16 cellular contexts compared by ENCODE assay signal in genomic region chr15:48876057-48876456, GRCh38. TPM values are rescaled to one million over a fixed set of nuclear protein-coding genes. Genes with fewer than 3 reads are reported as not detected.
A peak's percentile ranks its signal among the peaks of the same experiment; 100 is the strongest.
DNase-seq lines count a peak whose midpoint lies in the region; ATAC-seq and TF ChIP-seq lines count a peak whose summit lies in the region.
"Had no signal": no experiment of that assay in that cellular context is flagged by ENCODE, and none has a peak within 500 bp of the region (broad histone marks: within the 10 kb centered on the region; RNA-seq: fewer than 3 reads in every experiment).

No MANE protein-coding gene starts in this region.

- H3K4me3 ChIP-seq in IMR-90 (ENCODE audit: insufficient read depth, low read depth, low read length) (no peak overlapping the region), dorsolateral prefrontal cortex (no peak overlapping the region), trophoblast cell (ENCODE audit: low read depth, low read length) (no peak overlapping the region)
- H3K4me3 ChIP-seq: GM23338, K562 had no signal

- H2BK5ac ChIP-seq in IMR-90 (ENCODE audit: low read depth, low read length, poor library complexity, severe bottlenecking): peak overlapping the region; percentile 60
- H2BK5ac ChIP-seq in trophoblast cell (ENCODE audit: low read depth, low read length, poor library complexity): no peak overlapping the region

- H4K8ac ChIP-seq in IMR-90 (ENCODE audit: low read depth in 2 of 2, low read length in 2 of 2): no peak overlapping the region
- H4K8ac ChIP-seq in trophoblast cell (ENCODE audit: low read depth, low read length): no peak overlapping the region

- no peak overlapping the region for H3K56ac ChIP-seq in IMR-90 (ENCODE audit: extremely low read depth, insufficient read depth, low read length)

- no peak for DNase-seq in IMR-90
- DNase-seq in dorsolateral prefrontal cortex: no peak
- DNase-seq in trophoblast cell: peak; percentile 59 to 88
- no peak for DNase-seq in COR-L47 (lab: John Stamatoyannopoulos, UW)
- no peak for DNase-seq in left colon
- no peak for DNase-seq in stimulated activated CD8-positive, alpha-beta memory T cell treated with anti-CD3 and anti-CD28 coated beads, Interleukin-4, amount 100 ng/mL, for 48 hours
- DNase-seq: ACHN; CD4-positive, alpha-beta memory T cell; DMS 273 treated with DMSO at 0.1 percent for 48 hours; DMS53; DND-41; EL; HCEC 1CT had no signal

- peaks cover 4% of the 10 kb centered on the region for H3K79me2 ChIP-seq in trophoblast cell (ENCODE audit: control insufficient read depth, insufficient read depth, low read length, poor library complexity)

- intact Hi-C loops in IMR-90 (cut with micrococcal nuclease): loop anchor here (5.0 kb wide), 1 partner anchor 161 kb away; no protein-coding TSS in a partner anchor
- intact Hi-C loops in dorsolateral prefrontal cortex (cut with DNase I): loop anchor here (5.0 to 10.0 kb wide), 5 partner anchors 86 to 281 kb away; partner anchors contain the start of genes SECISBP2L (in 2 of the 2), SHC4 (in 2 of the 2) and COPS2 (in 1 of the 2)
- intact Hi-C loops in left colon (cut with DNase I, micrococcal nuclease): no loop called here

- H4K91ac ChIP-seq in IMR-90 (ENCODE audit: insufficient read depth, low read depth, low read length) (peak overlapping the region; percentile 73), trophoblast cell (ENCODE audit: low read depth, low read length) (no peak overlapping the region)

- dilution Hi-C loops in IMR-90 (cut with HindIII; ENCODE audit: low sequenced_read_pairs, unreplicated experiment): no loop called here

- CTCF ChIA-PET in IMR-90 (lab: Yijun Ruan, JAX): no interaction called here

- WGBS in IMR-90 (ENCODE audit: extremely low coverage in 2 of 2, insufficient read length in 1 of 2), 2 experiments: 95% methylated on average over 3 of the region's 3 CpGs; no CpG with 5 or more reads in 1 of the 2 experiments
- WGBS in trophoblast cell (ENCODE audit: extremely low coverage, insufficient coverage, insufficient read length): no CpG with 5 or more reads among the region's 3 CpGs

- peak overlapping the region; percentile 79; the same call in 1 of the 3 replicates for H2BK15ac ChIP-seq in IMR-90 (ENCODE audit: low read depth, low read length)

- no peak overlapping the region for H3K9ac ChIP-seq in IMR-90 (ENCODE audit: low read depth, low read length)
- H3K9ac ChIP-seq in trophoblast cell (ENCODE audit: low read length): no peak overlapping the region

- BruUV-seq in IMR-90 (replicated peaks; lab: Mats Ljungman, UMichigan): no TSS peak

- H3K14ac ChIP-seq in IMR-90 (replicated peaks; ENCODE audit: low read depth, low read length): peak overlapping the region; percentile 83; the same call in 1 of the 2 replicates
- H3K14ac ChIP-seq in trophoblast cell (ENCODE audit: low read length): no peak overlapping the region

- peak overlapping the region; percentile 48; the same call in 1 of the 2 replicates for H3K4me2 ChIP-seq in IMR-90 (ENCODE audit: low read depth, low read length)
- H3K4me2 ChIP-seq in trophoblast cell (ENCODE audit: low read length): no peak overlapping the region
- H3K4me2 ChIP-seq: GM23338 had no signal

- H3K36me3 ChIP-seq in IMR-90 (ENCODE audit: control insufficient read depth, insufficient read depth, low read length) (no peaks in the 10 kb centered on the region), trophoblast cell (ENCODE audit: control insufficient read depth in 1 of 2, insufficient read depth in 2 of 2, low read length in 2 of 2) (no peaks in the 10 kb centered on the region)

- H4K5ac ChIP-seq in IMR-90 (ENCODE audit: low read depth, low read length): no peak overlapping the region

- no peak for TF ChIP-seq RAD21 in IMR-90 (IDR thresholded peaks at IDR 0.05; ENCODE audit: low read length)

- H2AK9ac ChIP-seq in IMR-90 (replicated peaks; ENCODE audit: low read depth, low read length, poor library complexity): no peak overlapping the region

- in situ Hi-C loops in IMR-90 (cut with MboI; ENCODE audit: low sequenced_read_pairs): loop anchor here (5.0 kb wide), 1 partner anchor 86 kb away; the partner anchor contains the start of gene SHC4

- TF ChIP-seq CTCF in IMR-90 (conservative IDR thresholded peaks at IDR 0.05; ENCODE audit: low read depth, low read length): no peak
- TF ChIP-seq CTCF in dorsolateral prefrontal cortex (IDR thresholded peaks at IDR 0.05 in 54 of 56, conservative IDR thresholded peaks at IDR 0.05 in 2 of 56; ENCODE audit: low read depth in 1 of 56, partially characterized antibody in 56 of 56): no peak

- H2BK12ac ChIP-seq in trophoblast cell (ENCODE audit: low read length): no peak overlapping the region

- H4K12ac ChIP-seq in trophoblast cell (ENCODE audit: low read depth, low read length): no peak overlapping the region

- H3K18ac ChIP-seq in IMR-90 (ENCODE audit: low read depth, low read length) (peak overlapping the region; percentile 39; the same call in 1 of the 2 replicates), trophoblast cell (ENCODE audit: low read length) (no peak overlapping the region)

- H3K23ac ChIP-seq in IMR-90 (ENCODE audit: low read depth, low read length) (peak overlapping the region; percentile 58; the same call in 1 of the 2 replicates), trophoblast cell (ENCODE audit: low read length) (no peak overlapping the region)

- H3K79me1 ChIP-seq in IMR-90 (ENCODE audit: low read depth in 1 of 2, low read length in 2 of 2) (peaks cover 4 to 34% of the 10 kb centered on the region in 2 experiments; a peak in 3 of 4 replicates), trophoblast cell (ENCODE audit: low read length) (peaks cover 7% of the 10 kb centered on the region)

- no peak overlapping the region for H3K27ac ChIP-seq in IMR-90 (ENCODE audit: insufficient read depth, low read length)
- peak overlapping the region in 33 of 59 donors; percentile 4 to 97 (median 62) for H3K27ac ChIP-seq in dorsolateral prefrontal cortex
- no peak overlapping the region for H3K27ac ChIP-seq in trophoblast cell (ENCODE audit: low read depth, low read length)
- H3K27ac ChIP-seq: C4-2B had no signal

- peaks cover 12% of the 10 kb centered on the region; the same call in 1 of the 2 replicates for H3K9me1 ChIP-seq in IMR-90 (ENCODE audit: insufficient read depth, low read length)

- H2BK120ac ChIP-seq in IMR-90 (ENCODE audit: low read depth, low read length): no peak overlapping the region; the same call in 1 of the 2 replicates
- H2BK120ac ChIP-seq in trophoblast cell (ENCODE audit: insufficient read depth, low read length, poor library complexity): no peak overlapping the region

- POLR2A ChIA-PET in IMR-90 (lab: Charles Lee; ENCODE audit: unreplicated experiment): no interaction called here

- H2AFZ ChIP-seq in IMR-90 (replicated peaks; ENCODE audit: low read length, poor library complexity): no peak overlapping the region
- no peak overlapping the region for H2AFZ ChIP-seq in trophoblast cell (ENCODE audit: insufficient read depth, low read length, poor library complexity)
- H2AFZ ChIP-seq: GM23338 had no signal

- no peaks in the 10 kb centered on the region for H3K27me3 ChIP-seq in IMR-90 (ENCODE audit: control insufficient read depth, insufficient read depth, low read length)
- no peaks in the 10 kb centered on the region for H3K27me3 ChIP-seq in dorsolateral prefrontal cortex
- no peaks in the 10 kb centered on the region for H3K27me3 ChIP-seq in trophoblast cell (ENCODE audit: insufficient read depth, low read length)

- TF ChIP-seq POLR2A in IMR-90 (IDR thresholded peaks at IDR 0.05; ENCODE audit: low read depth, low read length): no peak

- H3K9me3 ChIP-seq in IMR-90 (ENCODE audit: control insufficient read depth, insufficient read depth, low read length) (no peaks in the 10 kb centered on the region), trophoblast cell (ENCODE audit: insufficient read depth, low read depth, low read length) (no peaks in the 10 kb centered on the region)

- H4K20me1 ChIP-seq in IMR-90 (ENCODE audit: insufficient read depth, low read length): peaks cover 3% of the 10 kb centered on the region; the same call in 1 of the 2 replicates

- ATAC-seq in IMR-90 (ENCODE audit: low read depth) (no peak), left colon (no peak)
- ATAC-seq: GM23338, K562 had no signal

- H3K4me1 ChIP-seq in IMR-90 (ENCODE audit: control insufficient read depth, insufficient read depth, low read length) (peaks cover 7% of the 10 kb centered on the region), trophoblast cell (ENCODE audit: control insufficient read depth in 1 of 2, insufficient read depth in 2 of 2, low read length in 2 of 2) (no peaks in the 10 kb centered on the region)

- no peak overlapping the region for H2AK5ac ChIP-seq in IMR-90 (ENCODE audit: low read depth, low read length)
- H2AK5ac ChIP-seq in trophoblast cell (ENCODE audit: low read length): no peak overlapping the region

- peak overlapping the region; percentile 76 for H2BK20ac ChIP-seq in IMR-90 (ENCODE audit: low read depth, low read length)

- H3K4ac ChIP-seq in IMR-90 (ENCODE audit: low read depth, low read length): peak overlapping the region; percentile 53; the same call in 1 of the 2 replicates
- no peak overlapping the region for H3K4ac ChIP-seq in trophoblast cell (ENCODE audit: low read depth, low read length)

TF ChIP-seq in IMR-90, 13 proteins besides CTCF, POLR2A, EP300 and RAD21 (continues in another document):
- TF ChIP-seq FOS (IDR thresholded peaks at IDR 0.05; ENCODE audit: low read depth, low read length) (no peak), BHLHE40 (IDR thresholded peaks at IDR 0.05; ENCODE audit: low read depth, low read length) (no peak)
- TF ChIP-seq, protein P1, sequence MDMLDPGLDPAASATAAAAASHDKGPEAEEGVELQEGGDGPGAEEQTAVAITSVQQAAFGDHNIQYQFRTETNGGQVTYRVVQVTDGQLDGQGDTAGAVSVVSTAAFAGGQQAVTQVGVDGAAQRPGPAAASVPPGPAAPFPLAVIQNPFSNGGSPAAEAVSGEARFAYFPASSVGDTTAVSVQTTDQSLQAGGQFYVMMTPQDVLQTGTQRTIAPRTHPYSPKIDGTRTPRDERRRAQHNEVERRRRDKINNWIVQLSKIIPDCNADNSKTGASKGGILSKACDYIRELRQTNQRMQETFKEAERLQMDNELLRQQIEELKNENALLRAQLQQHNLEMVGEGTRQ (IDR thresholded peaks at IDR 0.05; ENCODE audit: low read depth, low read length): no peak

RNA-seq across cellular contexts. Expression of gene EID1, which starts 1.9 kb away (rescaled TPM):
- total RNA-seq in IMR-90 (2012; rRNA removed): 147 and 308 TPM in 2 replicates
- 162 and 191 TPM in 2 replicates for polyA plus RNA-seq in IMR-90 (2012; rRNA removed)
- 116 and 250 TPM in 2 replicates for polyA plus RNA-seq in IMR-90 (2012; cell fraction: cytosol; rRNA removed)
- polyA plus RNA-seq in IMR-90 (2012; cell fraction: nucleus; rRNA removed; ENCODE audit: low replicate concordance): 31.4 and 62.4 TPM in 2 replicates
- total RNA-seq in dorsolateral prefrontal cortex: 100 to 1,000 TPM; 107 to 240 (median 184) TPM
- 78.6 and 80.1 TPM in 2 replicates for polyA plus RNA-seq in trophoblast cell (2013)
- total RNA-seq in left colon: 10 to 100 TPM; 47.1 to 65.8 TPM

Comparison
In these comparisons a context has a peak if more than half of its experiments do, and no peak if none do; other contexts are left out.
1. DNase-seq: peak in trophoblast cell (2 of 2); none in IMR-90 (single experiment), dorsolateral prefrontal cortex (0 of 10), COR-L47 (single experiment), left colon (0 of 2) and stimulated activated CD8-positive, alpha-beta memory T cell treated with anti-CD3 and anti-CD28 coated beads, Interleukin-4, amount 100 ng/mL, for 48 hours (single experiment).
2. H3K27ac ChIP-seq: peak in dorsolateral prefrontal cortex (33 of 59); none in IMR-90 (single experiment) and trophoblast cell (single experiment).
3. intact Hi-C loops: an anchor here in IMR-90 (5.0 kb wide) and dorsolateral prefrontal cortex (5.0 to 10.0 kb wide); none called in left colon.